Comparison of ENCODE assay signal across 12 cellular contexts in genomic region chr6:20416567-20417345, GRCh38. TPM values are rescaled to one million over a fixed set of nuclear protein-coding genes. Genes with fewer than 3 reads are reported as not detected.
A peak's percentile ranks its signal among the peaks of the same experiment; 100 is the strongest.
DNase-seq lines count a peak whose midpoint lies in the region; ATAC-seq and TF ChIP-seq lines count a peak whose summit lies in the region.
"Had no signal": no experiment of that assay in that cellular context is flagged by ENCODE, and none has a peak within 500 bp of the region (broad histone marks: within the 10 kb centered on the region; RNA-seq: fewer than 3 reads in every experiment).

No MANE protein-coding gene starts in this region.

- no peak overlapping the region for H3K27ac ChIP-seq in CD4-positive, alpha-beta memory T cell (ENCODE audit: low read depth, low read length)
- peak overlapping the region; percentile 48 to 54 for H3K27ac ChIP-seq in mucosa of rectum (ENCODE audit: low read depth in 2 of 2, low read length in 2 of 2)

- peaks cover 0 to 22% of the 10 kb centered on the region in 2 donors for H3K36me3 Mint-ChIP-seq in CD4-positive, alpha-beta memory T cell
- H3K36me3 Mint-ChIP-seq in activated CD8-positive, alpha-beta T cell treated with anti-CD3 and anti-CD28 coated beads for 36 hours (ENCODE audit: low read depth), result peaks cover 33% of the 10 kb centered on the region

- no peaks in the 10 kb centered on the region for H3K27me3 Mint-ChIP-seq in CD4-positive, alpha-beta memory T cell
- H3K27me3 Mint-ChIP-seq in activated CD8-positive, alpha-beta T cell treated with anti-CD3 and anti-CD28 coated beads for 36 hours, result no peaks in the 10 kb centered on the region

- no peaks in the 10 kb centered on the region for H3K36me3 ChIP-seq in CD4-positive, alpha-beta memory T cell (ENCODE audit: insufficient read depth, low read length)
- no peaks in the 10 kb centered on the region for H3K36me3 ChIP-seq in mucosa of rectum (ENCODE audit: control insufficient read depth in 2 of 2, insufficient read depth in 2 of 2, low read length in 2 of 2)

- no peaks in the 10 kb centered on the region for H3K9me3 ChIP-seq in CD4-positive, alpha-beta memory T cell (ENCODE audit: control insufficient read depth in 1 of 2, low read length in 2 of 2)
- no peaks in the 10 kb centered on the region for H3K9me3 ChIP-seq in mucosa of rectum (ENCODE audit: control insufficient read depth in 2 of 2, low read length in 2 of 2)

- H3K27me3 ChIP-seq in CD4-positive, alpha-beta memory T cell (ENCODE audit: insufficient read depth, low read length), result no peaks in the 10 kb centered on the region
- H3K27me3 ChIP-seq in mucosa of rectum (ENCODE audit: control insufficient read depth in 2 of 2, insufficient read depth in 2 of 2, low read length in 2 of 2), result no peaks in the 10 kb centered on the region

- peaks cover 41% of the 10 kb centered on the region for H3K4me1 ChIP-seq in CD4-positive, alpha-beta memory T cell (ENCODE audit: insufficient read depth, low read length)
- peaks cover 19 to 23% of the 10 kb centered on the region in 2 donors for H3K4me1 ChIP-seq in mucosa of rectum (ENCODE audit: control insufficient read depth in 2 of 2, insufficient read depth in 2 of 2, low read length in 2 of 2)

- in situ Hi-C loops in G401 (cut with HindIII; ENCODE audit: low sequenced_read_pairs), result loop anchor here (25.0 kb wide), 1 partner anchor 121 kb away; the partner anchor contains the start of gene CDKAL1

- intact Hi-C loops in CD4-positive, alpha-beta memory T cell (cut with micrococcal nuclease), result no loop called here
- intact Hi-C loops in activated CD8-positive, alpha-beta T cell treated with anti-CD3 and anti-CD28 coated beads for 36 hours (cut with micrococcal nuclease), result no loop called here

- POLR2A ChIA-PET in CD4-positive, alpha-beta memory T cell (lab: Charles Lee; ENCODE audit: partially characterized antibody), result interaction anchor here (1.0 to 1.3 kb wide), 3 partner anchors 12 to 97 kb away, joined by 3 read pairs; no protein-coding TSS in a partner anchor
- POLR2A ChIA-PET in activated CD8-positive, alpha-beta T cell treated with anti-CD3 and anti-CD28 coated beads for 36 hours (lab: Charles Lee), result interaction anchor here (1.1 kb wide), 1 partner anchor 12 kb away, joined by 4 read pairs; no protein-coding TSS in a partner anchor

- no peaks in the 10 kb centered on the region for H3K9me3 Mint-ChIP-seq in CD4-positive, alpha-beta memory T cell
- H3K9me3 Mint-ChIP-seq in activated CD8-positive, alpha-beta T cell treated with anti-CD3 and anti-CD28 coated beads for 36 hours, result peaks cover 4% of the 10 kb centered on the region
- H3K9me3 Mint-ChIP-seq: endodermal cell had no signal

- no peak for TF ChIP-seq CTCF in activated CD8-positive, alpha-beta T cell treated with anti-CD3 and anti-CD28 coated beads for 36 hours (IDR thresholded peaks at IDR 0.05)

- CTCF ChIA-PET in CD4-positive, alpha-beta memory T cell (lab: Charles Lee; ENCODE audit: partially characterized antibody), result interaction anchor here (4.7 kb wide), 1 partner anchor 11 kb away, joined by 31 read pairs; no protein-coding TSS in a partner anchor
- CTCF ChIA-PET in activated CD8-positive, alpha-beta T cell treated with anti-CD3 and anti-CD28 coated beads for 36 hours (lab: Charles Lee), result interaction anchor here (1.2 to 3.2 kb wide), 2 partner anchors 12 to 111 kb away, joined by 4 to 15 read pairs; no protein-coding TSS in a partner anchor

- peak; percentile 19 for ATAC-seq in GM21786 (IDR thresholded peaks at IDR 0.05; ENCODE audit: unreplicated experiment)
- ATAC-seq in activated CD8-positive, alpha-beta T cell treated with anti-CD3 and anti-CD28 coated beads for 36 hours, result peak; percentile 13
- ATAC-seq in GM19467 (IDR thresholded peaks at IDR 0.05; ENCODE audit: unreplicated experiment), result no peak
- ATAC-seq: left lobe of liver had no signal

- peak overlapping the region in 6 of 7 donors; percentile 8 to 75 (median 63) for H3K27ac Mint-ChIP-seq in CD4-positive, alpha-beta memory T cell
- H3K27ac Mint-ChIP-seq in activated CD8-positive, alpha-beta T cell treated with anti-CD3 and anti-CD28 coated beads for 36 hours, result no peak overlapping the region
- H3K27ac Mint-ChIP-seq: endodermal cell had no signal

- no peak overlapping the region for H3K4me3 ChIP-seq in CD4-positive, alpha-beta memory T cell (ENCODE audit: low read length in 2 of 2)
- peak overlapping the region; percentile 1 to 10 for H3K4me3 ChIP-seq in mucosa of rectum (ENCODE audit: low read length in 2 of 2)

- H3K4me3 Mint-ChIP-seq in CD4-positive, alpha-beta memory T cell, result peak overlapping the region in 7 of 8 donors; percentile 6 to 61 (median 33)
- no peak overlapping the region for H3K4me3 Mint-ChIP-seq in activated CD8-positive, alpha-beta T cell treated with anti-CD3 and anti-CD28 coated beads for 36 hours
- H3K4me3 Mint-ChIP-seq: endodermal cell had no signal

- DNase-seq in CD4-positive, alpha-beta memory T cell, result no peak
- DNase-seq in activated CD8-positive, alpha-beta T cell treated with anti-CD3 and anti-CD28 coated beads for 36 hours, result no peak
- no peak for DNase-seq in stimulated activated CD4-positive, alpha-beta T cell treated with anti-CD3 and anti-CD28 coated beads, Interleukin-2, amount 100 ng/mL, for 24 hours
- no peak for DNase-seq in G401 (ENCODE audit: low spot score)
- DNase-seq: COR-L47, endodermal cell, NCI-H2081, SIG-M5 had no signal

- peaks cover 39 to 63% (median 50%) of the 10 kb centered on the region in 4 donors for H3K4me1 Mint-ChIP-seq in CD4-positive, alpha-beta memory T cell
- peaks cover 56% of the 10 kb centered on the region for H3K4me1 Mint-ChIP-seq in activated CD8-positive, alpha-beta T cell treated with anti-CD3 and anti-CD28 coated beads for 36 hours (ENCODE audit: low read depth)

- no peak overlapping the region for H3K9ac ChIP-seq in mucosa of rectum (ENCODE audit: low read depth in 1 of 2, low read length in 2 of 2)

RNA-seq across cellular contexts. Expression of gene E2F3, which starts 15.1 kb away (rescaled TPM):
- total RNA-seq in CD4-positive, alpha-beta memory T cell, result 10 to 100 TPM; 25.2 to 25.5 TPM
- polyA plus RNA-seq in CD4-positive, alpha-beta memory T cell, result 1 to 10 TPM; 1.3 to 5.3 TPM
- total RNA-seq in activated CD8-positive, alpha-beta T cell treated with anti-CD3 and anti-CD28 coated beads for 36 hours, result 10 to 100 TPM; 16.0 to 17.0 TPM
- 9.0 and 12.5 TPM in 2 replicates for total RNA-seq in G401 (2014; rRNA removed; shearing (Covaris generic))

Comparison
In these comparisons a context has a peak if more than half of its experiments do, and no peak if none do; other contexts are left out.
1. H3K4me3 ChIP-seq: peak in mucosa of rectum (2 of 2); none in CD4-positive, alpha-beta memory T cell (0 of 2).